In the genomic region with DNA sequence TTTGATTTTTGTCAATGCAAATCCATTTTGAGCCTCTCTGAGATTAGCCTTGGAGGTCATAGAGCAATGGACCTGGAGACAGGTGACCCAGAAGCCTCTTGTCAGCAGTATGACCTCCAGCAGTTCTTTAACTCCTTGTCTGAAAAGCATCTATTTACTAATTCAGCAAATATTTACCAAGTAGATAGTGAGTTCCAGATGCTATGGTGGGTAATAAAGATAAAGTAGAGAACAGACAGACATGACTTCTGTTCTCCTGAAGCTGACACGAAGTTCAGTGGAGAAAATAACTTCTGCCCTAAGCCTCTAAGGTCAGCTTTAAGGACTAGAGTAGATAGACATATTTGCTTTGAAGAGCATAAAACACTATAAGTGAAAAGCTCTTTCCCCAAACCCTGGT, we compare ENCODE assay signal across 29 cellular contexts. TPM values are rescaled to one million over a fixed set of nuclear protein-coding genes. Genes with fewer than 3 reads are reported as not detected.
DNase-seq lines count a peak whose midpoint lies in the region; ATAC-seq, FAIRE-seq and TF ChIP-seq lines count a peak whose summit lies in the region.
"Had no signal": no experiment of that assay in that cellular context is flagged by ENCODE, and none has a peak within 500 bp of the region (broad histone marks: within the 10 kb centered on the region; RNA-seq: fewer than 3 reads in every experiment).

No MANE protein-coding gene starts in this region.

- peaks cover 0 to 36% (median 2%) of the 10 kb centered on the region in 4 donors for H3K4me1 ChIP-seq in Peyer's patch
- peaks cover 25% of the 10 kb centered on the region for H3K4me1 ChIP-seq in endodermal cell (ENCODE audit: control insufficient read depth, insufficient read depth, low read length)
- peaks cover 2 to 14% of the 10 kb centered on the region in 2 donors for H3K4me1 ChIP-seq in small intestine (ENCODE audit: control insufficient read depth in 2 of 2, insufficient read depth in 1 of 2, low read depth in 1 of 2, low read length in 1 of 2)
- H3K4me1 ChIP-seq: BE2C, BLaER1 had no signal

- TF ChIP-seq CTCF in Peyer's patch (IDR thresholded peaks at IDR 0.05) = no peak
- TF ChIP-seq CTCF in endodermal cell (conservative IDR thresholded peaks at IDR 0.05) = no peak
- TF ChIP-seq CTCF in natural killer cell (IDR thresholded peaks at IDR 0.05) = no peak

- POLR2A ChIA-PET in activated CD4-positive, alpha-beta memory T cell treated with anti-CD3 and anti-CD28 coated beads for 36 hours (lab: Charles Lee) = no interaction called here

- 63 to 100% methylated on average over 1 of the region's 1 CpG for WGBS in endodermal cell (ENCODE audit: insufficient coverage in 1 of 2, insufficient read length in 1 of 2), 2 experiments
- WGBS in small intestine, 3 donors = 10 to 47% (median 11%) methylated on average over 1 of the region's 1 CpG

- H3K36me3 Mint-ChIP-seq in endodermal cell (ENCODE audit: low read depth) (peaks cover 4% of the 10 kb centered on the region), natural killer cell (no peaks in the 10 kb centered on the region)
- H3K36me3 Mint-ChIP-seq in activated CD4-positive, alpha-beta memory T cell treated with anti-CD3 and anti-CD28 coated beads for 36 hours = no peaks in the 10 kb centered on the region
- H3K36me3 Mint-ChIP-seq: CD14-positive monocyte; CD4-positive, alpha-beta memory T cell; CD4-positive, CD25-positive, alpha-beta regulatory T cell; CD8-positive, alpha-beta memory T cell had no signal

- TF ChIP-seq POLR2A in Peyer's patch (IDR thresholded peaks at IDR 0.05) = no peak

- H3K27me3 Mint-ChIP-seq in endodermal cell (ENCODE audit: insufficient read depth) = no peaks in the 10 kb centered on the region
- no peaks in the 10 kb centered on the region for H3K27me3 Mint-ChIP-seq in activated CD4-positive, alpha-beta memory T cell treated with anti-CD3 and anti-CD28 coated beads for 36 hours
- no peaks in the 10 kb centered on the region for H3K27me3 Mint-ChIP-seq in natural killer cell (ENCODE audit: low read depth in 2 of 2)
- H3K27me3 Mint-ChIP-seq: CD4-positive, CD25-positive, alpha-beta regulatory T cell; CD8-positive, alpha-beta memory T cell had no signal

- H3K27me3 ChIP-seq in Peyer's patch (no peaks in the 10 kb centered on the region), endodermal cell (ENCODE audit: control insufficient read depth, insufficient read depth, low read length, poor library complexity, severe bottlenecking) (no peaks in the 10 kb centered on the region), small intestine (ENCODE audit: control insufficient read depth in 2 of 2, insufficient read depth in 2 of 2, low read length in 2 of 2) (no peaks in the 10 kb centered on the region)
- H3K27me3 ChIP-seq: BE2C, BLaER1 had no signal

- H3K27ac ChIP-seq in Peyer's patch (peak overlapping the region in 3 of 4 donors; percentile 62 to 80 (median 79)), endodermal cell (ENCODE audit: low read depth, low read length) (no peak overlapping the region), small intestine (ENCODE audit: low read depth in 1 of 2, low read length in 1 of 2) (peak overlapping the region; percentile 51 to 73)
- H3K27ac ChIP-seq: BLaER1 had no signal

- no peak overlapping the region for H3K4me3 ChIP-seq in Peyer's patch
- no peak overlapping the region for H3K4me3 ChIP-seq in endodermal cell (ENCODE audit: low read length)
- H3K4me3 ChIP-seq in small intestine (ENCODE audit: low read depth in 1 of 2, low read length in 2 of 2) = no peak overlapping the region
- H3K4me3 ChIP-seq: BLaER1, GM12878 had no signal

- H3K27ac Mint-ChIP-seq in endodermal cell = peak overlapping the region; percentile 40
- H3K27ac Mint-ChIP-seq in activated CD4-positive, alpha-beta memory T cell treated with anti-CD3 and anti-CD28 coated beads for 36 hours = no peak overlapping the region
- no peak overlapping the region for H3K27ac Mint-ChIP-seq in natural killer cell
- H3K27ac Mint-ChIP-seq: CD14-positive monocyte; CD4-positive, alpha-beta memory T cell; CD4-positive, CD25-positive, alpha-beta regulatory T cell; CD8-positive, alpha-beta memory T cell had no signal

- H3K9me3 ChIP-seq in Peyer's patch (no peaks in the 10 kb centered on the region), endodermal cell (ENCODE audit: control insufficient read depth, low read length) (no peaks in the 10 kb centered on the region), small intestine (ENCODE audit: control insufficient read depth, low read depth) (no peaks in the 10 kb centered on the region)
- H3K9me3 ChIP-seq: BE2C, BLaER1 had no signal

- intact Hi-C loops in left colon (cut with DNase I, micrococcal nuclease) = no loop called here
- intact Hi-C loops in activated CD4-positive, alpha-beta memory T cell treated with anti-CD3 and anti-CD28 coated beads for 36 hours (cut with micrococcal nuclease) = no loop called here
- intact Hi-C loops in natural killer cell (cut with micrococcal nuclease) = no loop called here

- H3K4me1 Mint-ChIP-seq in endodermal cell = peaks cover 61% of the 10 kb centered on the region
- no peaks in the 10 kb centered on the region for H3K4me1 Mint-ChIP-seq in activated CD4-positive, alpha-beta memory T cell treated with anti-CD3 and anti-CD28 coated beads for 36 hours (ENCODE audit: low read depth)
- H3K4me1 Mint-ChIP-seq in natural killer cell = no peaks in the 10 kb centered on the region
- H3K4me1 Mint-ChIP-seq: CD14-positive monocyte; CD4-positive, alpha-beta memory T cell; CD4-positive, CD25-positive, alpha-beta regulatory T cell; CD8-positive, alpha-beta memory T cell had no signal

- ATAC-seq in left colon = peak; percentile 20
- no peak for ATAC-seq in natural killer cell
- ATAC-seq: GM12878 had no signal

- DNase-seq in Peyer's patch (no peak), endodermal cell (no peak), left colon (no peak), small intestine (peak; percentile 82), cortex of kidney (lab: John Stamatoyannopoulos, UW) (no peak), NCI-H187 treated with DMSO at 0.1 percent for 48 hours (lab: John Stamatoyannopoulos, UW) (no peak), natural killer cell (no peak)
- DNase-seq in activated CD4-positive, alpha-beta memory T cell treated with anti-CD3 and anti-CD28 coated beads for 36 hours = no peak
- DNase-seq: 8988T; ACHN; BE2C; CD4-positive, alpha-beta memory T cell; CD4-positive, CD25-positive, alpha-beta regulatory T cell; CD8-positive, alpha-beta memory T cell; COR-L47; DMS 273 treated with DMSO at 0.1 percent for 48 hours; DMS153; DMS53; DMS79; DND-41; EL; GDM1 had no signal

- no peak overlapping the region for H3K4me3 Mint-ChIP-seq in endodermal cell
- H3K4me3 Mint-ChIP-seq in activated CD4-positive, alpha-beta memory T cell treated with anti-CD3 and anti-CD28 coated beads for 36 hours = no peak overlapping the region
- H3K4me3 Mint-ChIP-seq in natural killer cell = no peak overlapping the region
- H3K4me3 Mint-ChIP-seq: CD14-positive monocyte; CD4-positive, alpha-beta memory T cell; CD4-positive, CD25-positive, alpha-beta regulatory T cell; CD8-positive, alpha-beta memory T cell had no signal

- no peaks in the 10 kb centered on the region for H3K9me3 Mint-ChIP-seq in endodermal cell
- no peaks in the 10 kb centered on the region for H3K9me3 Mint-ChIP-seq in activated CD4-positive, alpha-beta memory T cell treated with anti-CD3 and anti-CD28 coated beads for 36 hours
- no peaks in the 10 kb centered on the region for H3K9me3 Mint-ChIP-seq in natural killer cell

- CTCF ChIA-PET in activated CD4-positive, alpha-beta memory T cell treated with anti-CD3 and anti-CD28 coated beads for 36 hours (lab: Charles Lee) = no interaction called here

- H3K36me3 ChIP-seq in Peyer's patch (no peaks in the 10 kb centered on the region), endodermal cell (ENCODE audit: control insufficient read depth, insufficient read depth, low read length) (peaks cover 19% of the 10 kb centered on the region), small intestine (ENCODE audit: control insufficient read depth in 2 of 2, insufficient read depth in 2 of 2, low read length in 2 of 2) (no peaks in the 10 kb centered on the region)
- H3K36me3 ChIP-seq: BE2C, BLaER1 had no signal

- no peak for FAIRE-seq in small intestine (lab: Jason Lieb, UNC)
- FAIRE-seq: A204.1, GM12878, GM12892, GM18507 had no signal

- H3K9ac ChIP-seq in endodermal cell (ENCODE audit: extremely low read depth, low read length, poor library complexity, severe bottlenecking) = no peak overlapping the region
- H3K9ac ChIP-seq: BLaER1 had no signal

RNA-seq across cellular contexts. Expression of a gene that starts 26.6 kb away (rescaled TPM):
- total RNA-seq in Peyer's patch (100 to 1,000 TPM in 2 of 4 donors, 10 to 100 TPM in 2; 12.4 to 120 (median 105) TPM), endodermal cell (10 to 100 TPM; 23.6 to 48.7 TPM), left colon (10 to 100 TPM; 34.4 to 52.6 TPM), natural killer cell (not detected)
- polyA plus RNA-seq in endodermal cell (2013, experiment 1 of 2) = 58.9 TPM
- polyA plus RNA-seq in endodermal cell (2013, experiment 2 of 2) = 45.9 TPM
- polyA plus RNA-seq in small intestine = 10 to 100 TPM; 14.6 to 28.4 (median 19.4) TPM
- total RNA-seq in activated CD4-positive, alpha-beta memory T cell treated with anti-CD3 and anti-CD28 coated beads for 36 hours = not detected
- total RNA-seq: CD4-positive, alpha-beta memory T cell; CD4-positive, CD25-positive, alpha-beta regulatory T cell; CD8-positive, alpha-beta memory T cell; G401 had no signal
- polyA plus RNA-seq: CD14-positive monocyte; CD4-positive, alpha-beta memory T cell; CD4-positive, CD25-positive, alpha-beta regulatory T cell; CD8-positive, alpha-beta memory T cell had no signal

Comparison
In these comparisons a context has a peak if more than half of its experiments do, and no peak if none do; other contexts are left out.
1. RNA of a gene that starts 26.6 kb away (total RNA-seq): 12.4 to 120 TPM in Peyer's patch, 34.4 to 52.6 TPM in left colon and 23.6 to 48.7 TPM in endodermal cell; not detected in activated CD4-positive, alpha-beta memory T cell treated with anti-CD3 and anti-CD28 coated beads for 36 hours and not detected in natural killer cell; every median in the first group is over 10 times any median in the second.